ENCODE assay signal across 9 cellular contexts in the genomic region with DNA sequence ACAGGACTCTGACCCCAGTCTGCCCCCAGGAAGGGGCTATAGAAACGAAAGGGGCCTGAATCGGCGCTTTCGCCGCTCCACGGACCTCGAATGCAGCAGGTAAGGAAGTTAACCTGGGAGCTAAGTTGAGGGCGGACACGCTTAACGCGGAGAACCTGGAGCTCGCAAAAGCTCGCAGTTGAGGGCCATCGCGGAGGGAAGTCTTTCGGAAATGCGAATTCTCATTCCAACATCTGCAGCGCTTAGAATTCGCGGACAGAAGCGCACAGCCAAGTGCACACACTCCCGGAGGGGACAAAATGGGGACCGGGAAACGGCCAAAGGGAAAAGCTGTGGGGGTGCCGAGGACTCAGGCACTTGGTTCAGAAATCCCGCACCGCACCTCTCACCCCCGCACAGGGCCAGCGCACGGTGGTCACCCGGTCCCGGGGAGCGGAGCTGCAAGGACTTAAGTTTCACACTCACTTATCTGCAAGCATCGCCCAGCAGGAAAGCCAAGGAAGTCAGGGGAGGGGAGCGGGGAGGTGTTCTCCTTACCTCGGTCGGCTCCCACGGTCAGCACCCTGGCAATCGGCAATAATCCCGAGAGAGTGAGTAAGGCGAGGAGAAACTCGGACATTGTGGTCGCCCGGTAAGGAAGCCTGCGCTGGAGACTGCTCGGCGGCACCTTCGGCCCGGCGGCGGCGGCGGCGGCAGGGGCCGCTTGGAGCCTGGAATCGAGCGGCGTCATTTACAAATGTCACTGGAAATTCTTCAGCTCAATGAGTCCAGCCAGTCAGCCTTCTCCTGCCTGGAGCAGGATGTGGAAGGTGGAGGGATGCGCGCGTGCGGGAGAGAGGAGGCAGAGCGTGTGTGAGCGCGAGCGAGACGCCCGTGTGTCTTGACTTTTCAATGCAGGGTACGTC. TPM values are rescaled to one million over a fixed set of nuclear protein-coding genes. Genes with fewer than 3 reads are reported as not detected.
DNase-seq lines count a peak whose midpoint lies in the region; ATAC-seq, FAIRE-seq and TF ChIP-seq lines count a peak whose summit lies in the region.
"Had no signal": no experiment of that assay in that cellular context is flagged by ENCODE, and none has a peak within 500 bp of the region (broad histone marks: within the 10 kb centered on the region; RNA-seq: fewer than 3 reads in every experiment).

No MANE protein-coding gene starts in this region.

- H3K4me1 Mint-ChIP-seq in activated CD4-positive, alpha-beta memory T cell treated with anti-CD3 and anti-CD28 coated beads, Interleukin-2, amount 10 ng/mL, durations not matched to agents 7 days and 5 days, result peaks cover 6% of the 10 kb centered on the region

- H3K36me3 ChIP-seq in NT2/D1 (ENCODE audit: insufficient read depth, insufficient read length, low read length) (no peaks in the 10 kb centered on the region), HepG2 (replicated peaks in 1 of 2; ENCODE audit: control insufficient read depth in 1 of 2, insufficient read depth in 2 of 2, low read length in 2 of 2) (no peaks in the 10 kb centered on the region), suprapubic skin (no peaks in the 10 kb centered on the region)

- no peak for DNase-seq in GM12864 (ENCODE audit: low read depth)
- peak; percentile 30 for DNase-seq in NT2/D1 (ENCODE audit: low read depth, low spot score)
- peak; percentile 30 to 77 (median 66) for DNase-seq in dorsolateral prefrontal cortex
- DNase-seq in HepG2 (ENCODE audit: low spot score), result peak; percentile 15
- peak; percentile 70 to 83 for DNase-seq in suprapubic skin (ENCODE audit: low spot score in 2 of 2)
- no peak for DNase-seq in activated CD4-positive, alpha-beta memory T cell treated with anti-CD3 and anti-CD28 coated beads, Interleukin-2, amount 10 ng/mL, durations not matched to agents 7 days and 5 days

- CTCF ChIA-PET in HepG2 (lab: Yijun Ruan, JAX; ENCODE audit: low intra/inter-chr PET ratio, low total read pairs), result no interaction called here
- CTCF ChIA-PET in activated CD4-positive, alpha-beta memory T cell treated with anti-CD3 and anti-CD28 coated beads, Interleukin-2, amount 10 ng/mL, durations not matched to agents 7 days and 5 days (lab: Charles Lee), result interaction anchor here (0.8 kb wide), 1 partner anchor 10 kb away, joined by 5 read pairs; no protein-coding TSS in a partner anchor

- 12% methylated on average over 68 of the region's 69 CpGs for WGBS in HepG2 (ENCODE audit: low lambda C conversion rate)
- under 1% methylated on average over 40 of the region's 69 CpGs for WGBS in suprapubic skin

- H3K4me1 ChIP-seq in NT2/D1 (ENCODE audit: insufficient read depth, insufficient read length) (no peaks in the 10 kb centered on the region), HepG2 (ENCODE audit: insufficient read depth, low read length) (peaks cover 19% of the 10 kb centered on the region), suprapubic skin (peaks cover 18% of the 10 kb centered on the region)

- H2AFZ ChIP-seq in HepG2 (ENCODE audit: low read length), result no peak overlapping the region

- ATAC-seq in HG02623 (IDR thresholded peaks at IDR 0.05; ENCODE audit: unreplicated experiment) (peak; percentile 33), HepG2 (peak; percentile 85), HG03108 (IDR thresholded peaks at IDR 0.05; ENCODE audit: unreplicated experiment) (no peak)

- TF ChIP-seq EP300 in HepG2 (IDR thresholded peaks at IDR 0.05; ENCODE audit: low read depth in 2 of 2, low read length in 2 of 2), result no peak
- TF ChIP-seq EP300 in HepG2 (CRISPR knock-in tag; IDR thresholded peaks at IDR 0.05; ENCODE audit: borderline replicate concordance), result no peak
- no peak for TF ChIP-seq EP300 in suprapubic skin (IDR thresholded peaks at IDR 0.05)

- TF ChIP-seq CTCF in GM12864 (IDR thresholded peaks at IDR 0.05; ENCODE audit: low read depth, low read length, missing control alignments) (no peak), dorsolateral prefrontal cortex (IDR thresholded peaks at IDR 0.05 in 54 of 56, conservative IDR thresholded peaks at IDR 0.05 in 2 of 56; ENCODE audit: low read depth in 1 of 56, partially characterized antibody in 56 of 56) (no peak), HepG2 (CRISPR knock-in tag; IDR thresholded peaks at IDR 0.05) (no peak), suprapubic skin (IDR thresholded peaks at IDR 0.05) (no peak)

- no peaks in the 10 kb centered on the region for H3K9me3 Mint-ChIP-seq in activated CD4-positive, alpha-beta memory T cell treated with anti-CD3 and anti-CD28 coated beads, Interleukin-2, amount 10 ng/mL, durations not matched to agents 7 days and 5 days

- H3K9ac ChIP-seq in NT2/D1 (ENCODE audit: insufficient read length, low read depth) (peak overlapping the region; percentile 73), HepG2 (ENCODE audit: insufficient read depth, low read depth, low read length) (peak overlapping the region; percentile 18; the same call in 1 of the 2 replicates)

- in situ Hi-C loops in HepG2 (cut with HindIII; ENCODE audit: extremely low pct_ligation_motif_present, low pct_unique_long_range_greater_than_20kb), result no loop called here

- no peaks in the 10 kb centered on the region for H3K79me2 ChIP-seq in HepG2 (ENCODE audit: insufficient read depth, low read length)

- H4K20me1 ChIP-seq in HepG2 (ENCODE audit: insufficient read depth, low read length), result no peaks in the 10 kb centered on the region

- intact Hi-C loops in dorsolateral prefrontal cortex (cut with DNase I) (loop anchor here (5.0 to 10.0 kb wide), 2 partner anchors 188 to 576 kb away; no protein-coding TSS in a partner anchor), HepG2 (cut with micrococcal nuclease; ENCODE audit: unreplicated experiment) (no loop called here)

- no peaks in the 10 kb centered on the region for H3K36me3 Mint-ChIP-seq in activated CD4-positive, alpha-beta memory T cell treated with anti-CD3 and anti-CD28 coated beads, Interleukin-2, amount 10 ng/mL, durations not matched to agents 7 days and 5 days (ENCODE audit: low read depth)

- no peak overlapping the region for H3K27ac Mint-ChIP-seq in activated CD4-positive, alpha-beta memory T cell treated with anti-CD3 and anti-CD28 coated beads, Interleukin-2, amount 10 ng/mL, durations not matched to agents 7 days and 5 days

- H3K27ac ChIP-seq in dorsolateral prefrontal cortex (peak overlapping the region; percentile 41 to 98 (median 93)), HepG2 (ENCODE audit: extremely low read length, insufficient read depth, low read length) (no peak overlapping the region), suprapubic skin (peak overlapping the region; percentile 0)

- H3K4me3 ChIP-seq in GM12864 (ENCODE audit: low read depth, low read length), result peak overlapping the region; percentile 61
- peak overlapping the region; percentile 60 for H3K4me3 ChIP-seq in NT2/D1 (ENCODE audit: insufficient read length, low read depth)
- H3K4me3 ChIP-seq in dorsolateral prefrontal cortex, result peak overlapping the region; percentile 51 to 93 (median 76)
- peak overlapping the region; percentile 50 to 69 (median 52) for H3K4me3 ChIP-seq in HepG2 (replicated peaks in 1 of 3; ENCODE audit: insufficient read depth in 1 of 3, low read depth in 2 of 3, low read length in 3 of 3)
- peak overlapping the region; percentile 59 for H3K4me3 ChIP-seq in suprapubic skin

- no peak for TF ChIP-seq POLR2A in HepG2 (IDR thresholded peaks at IDR 0.05; ENCODE audit: insufficient read depth in 1 of 2, low read depth in 2 of 2, low read length in 2 of 2)
- no peak for TF ChIP-seq POLR2A in suprapubic skin (IDR thresholded peaks at IDR 0.05)

- POLR2A ChIA-PET in HepG2 (lab: Yijun Ruan, JAX), result no interaction called here
- POLR2A ChIA-PET in activated CD4-positive, alpha-beta memory T cell treated with anti-CD3 and anti-CD28 coated beads, Interleukin-2, amount 10 ng/mL, durations not matched to agents 7 days and 5 days (lab: Charles Lee), result no interaction called here

- H3K4me3 Mint-ChIP-seq in activated CD4-positive, alpha-beta memory T cell treated with anti-CD3 and anti-CD28 coated beads, Interleukin-2, amount 10 ng/mL, durations not matched to agents 7 days and 5 days, result no peak overlapping the region

- no peak for TF ChIP-seq RAD21 in HepG2 (CRISPR knock-in tag; IDR thresholded peaks at IDR 0.05)

- no TSS peak for BruUV-seq in HepG2 (replicated peaks; lab: Mats Ljungman, UMichigan)

- no peak for FAIRE-seq in HepG2 (lab: Jason Lieb, UNC)

- H3K27me3 ChIP-seq in NT2/D1 (ENCODE audit: insufficient read depth, insufficient read length) (peaks cover 45% of the 10 kb centered on the region), dorsolateral prefrontal cortex (no peaks in the 10 kb centered on the region), HepG2 (ENCODE audit: control insufficient read depth in 1 of 2, insufficient read depth in 2 of 2, low read length in 2 of 2) (peaks cover 4 to 27% of the 10 kb centered on the region in 2 experiments; a peak in 4 of 5 replicates), suprapubic skin (peaks cover 9% of the 10 kb centered on the region)

- peaks cover 26% of the 10 kb centered on the region for H3K27me3 Mint-ChIP-seq in activated CD4-positive, alpha-beta memory T cell treated with anti-CD3 and anti-CD28 coated beads, Interleukin-2, amount 10 ng/mL, durations not matched to agents 7 days and 5 days

- no peaks in the 10 kb centered on the region for H3K9me3 ChIP-seq in NT2/D1 (ENCODE audit: insufficient read depth, low read length)
- H3K9me3 ChIP-seq in HepG2 (ENCODE audit: low read length), result no peaks in the 10 kb centered on the region
- H3K9me3 ChIP-seq in suprapubic skin, result no peaks in the 10 kb centered on the region

- H3K4me2 ChIP-seq in HepG2 (ENCODE audit: low read depth, low read length), result peak overlapping the region; percentile 99

RNA-seq across cellular contexts. Expression of gene LRP1B, which starts 0.5 kb away (rescaled TPM):
- total RNA-seq in dorsolateral prefrontal cortex, result 100 to 1,000 TPM in 1 of 120 experiments, 10 to 100 TPM in 119; 35.7 to 134 (median 66.8) TPM
- total RNA-seq in HepG2 (2016; rRNA removed; fragmentation: Illumina TruSeq; extraction: Trizol), result 0.04 TPM in 1 of 2 replicates, not detected in the other
- total RNA-seq in HepG2 (2016; cell fraction: cytosol; rRNA removed; fragmentation: Illumina TruSeq; extraction: Trizol; ENCODE audit: low read depth), result not detected in 2 replicates
- 0.02 TPM in 1 of 2 replicates, not detected in the other for total RNA-seq in HepG2 (2016; cell fraction: insoluble cytoplasmic fraction; rRNA removed; fragmentation: Illumina TruSeq; extraction: Trizol)
- total RNA-seq in HepG2 (2016; cell fraction: membrane; rRNA removed; fragmentation: Illumina TruSeq; extraction: Trizol), result not detected in 2 replicates
- total RNA-seq in HepG2 (2016; cell fraction: nucleus; rRNA removed; fragmentation: Illumina TruSeq; extraction: Trizol), result 0.34 TPM in 2 replicates
- not detected in 2 replicates for polyA plus RNA-seq in HepG2 (2011; rRNA removed)
- 0.01 TPM in 1 of 2 replicates, not detected in the other for polyA plus RNA-seq in HepG2 (2011; cell fraction: cytosol; rRNA removed)
- 0.02 TPM in 1 of 2 replicates, not detected in the other for polyA plus RNA-seq in HepG2 (2011; cell fraction: nucleus; rRNA removed)
- polyA plus RNA-seq in HepG2 (2012), result not detected in 2 replicates
- not detected in 2 replicates for polyA plus RNA-seq in HepG2 (2016; cell fraction: cytosol; fragmentation: Illumina TruSeq; extraction: Trizol; ENCODE audit: low read depth)
- not detected in 2 replicates for polyA plus RNA-seq in HepG2 (2016; cell fraction: insoluble cytoplasmic fraction; fragmentation: Illumina TruSeq; extraction: Trizol; ENCODE audit: low read depth)
- not detected in 2 replicates for polyA plus RNA-seq in HepG2 (2016; cell fraction: membrane; fragmentation: Illumina TruSeq; extraction: Trizol; ENCODE audit: low read depth)
- 0.05 TPM in 1 of 2 replicates, not detected in the other for polyA plus RNA-seq in HepG2 (2016; cell fraction: nucleus; fragmentation: Illumina TruSeq; extraction: Trizol; ENCODE audit: insufficient read depth, low read depth)
- polyA minus RNA-seq in HepG2 (2011; rRNA and poly(A)+ RNA removed; ENCODE audit: low replicate concordance), result 16.6 TPM in 1 of 2 replicates, not detected in the other
- polyA minus RNA-seq in HepG2 (2011; cell fraction: cytosol; rRNA and poly(A)+ RNA removed), result 0.30 TPM in 1 of 2 replicates, not detected in the other
- polyA minus RNA-seq in HepG2 (2011; cell fraction: nucleus; rRNA and poly(A)+ RNA removed), result under 0.01 TPM in 2 replicates
- 1 to 10 TPM in 2 of 4 donors, under 1 TPM in 2; 0.11 to 2.7 (median 1.3) TPM for total RNA-seq in suprapubic skin
- not detected for total RNA-seq in activated CD4-positive, alpha-beta memory T cell treated with anti-CD3 and anti-CD28 coated beads, Interleukin-2, amount 10 ng/mL, durations not matched to agents 7 days and 5 days
- total RNA-seq: activated CD8-positive, alpha-beta memory T cell treated with anti-CD3 and anti-CD28 coated beads for 36 hours had no signal

Comparison
In these comparisons a context has a peak if more than half of its experiments do, and no peak if none do; other contexts are left out.
1. DNase-seq: peak in NT2/D1 (single experiment), dorsolateral prefrontal cortex (10 of 10), HepG2 (single experiment) and suprapubic skin (2 of 2); none in GM12864 (single experiment) and activated CD4-positive, alpha-beta memory T cell treated with anti-CD3 and anti-CD28 coated beads, Interleukin-2, amount 10 ng/mL, durations not matched to agents 7 days and 5 days (single experiment).
2. RNA of gene LRP1B, which starts 0.5 kb away (total RNA-seq): 35.7 to 134 TPM in dorsolateral prefrontal cortex; 0.11 to 2.7 TPM in suprapubic skin, 0.02 to 0.34 TPM in HepG2 and not detected in activated CD4-positive, alpha-beta memory T cell treated with anti-CD3 and anti-CD28 coated beads, Interleukin-2, amount 10 ng/mL, durations not matched to agents 7 days and 5 days; every median in the first group is over 4 times any median in the second.
3. Peak in every context shown above with its lines, with median percentiles within 50 percentile points of each other: H3K4me3 ChIP-seq.